2 cellular contexts compared by ENCODE assay signal in genomic region chr18:23189099-23189498, GRCh38.
TF ChIP-seq lines count a peak whose summit lies in the region.

No MANE protein-coding gene starts in this region.

TF ChIP-seq in GM23338, 12 proteins besides CTCF, POLR2A, EP300 and RAD21 (continued from another document):
- TF ChIP-seq, protein P1, sequence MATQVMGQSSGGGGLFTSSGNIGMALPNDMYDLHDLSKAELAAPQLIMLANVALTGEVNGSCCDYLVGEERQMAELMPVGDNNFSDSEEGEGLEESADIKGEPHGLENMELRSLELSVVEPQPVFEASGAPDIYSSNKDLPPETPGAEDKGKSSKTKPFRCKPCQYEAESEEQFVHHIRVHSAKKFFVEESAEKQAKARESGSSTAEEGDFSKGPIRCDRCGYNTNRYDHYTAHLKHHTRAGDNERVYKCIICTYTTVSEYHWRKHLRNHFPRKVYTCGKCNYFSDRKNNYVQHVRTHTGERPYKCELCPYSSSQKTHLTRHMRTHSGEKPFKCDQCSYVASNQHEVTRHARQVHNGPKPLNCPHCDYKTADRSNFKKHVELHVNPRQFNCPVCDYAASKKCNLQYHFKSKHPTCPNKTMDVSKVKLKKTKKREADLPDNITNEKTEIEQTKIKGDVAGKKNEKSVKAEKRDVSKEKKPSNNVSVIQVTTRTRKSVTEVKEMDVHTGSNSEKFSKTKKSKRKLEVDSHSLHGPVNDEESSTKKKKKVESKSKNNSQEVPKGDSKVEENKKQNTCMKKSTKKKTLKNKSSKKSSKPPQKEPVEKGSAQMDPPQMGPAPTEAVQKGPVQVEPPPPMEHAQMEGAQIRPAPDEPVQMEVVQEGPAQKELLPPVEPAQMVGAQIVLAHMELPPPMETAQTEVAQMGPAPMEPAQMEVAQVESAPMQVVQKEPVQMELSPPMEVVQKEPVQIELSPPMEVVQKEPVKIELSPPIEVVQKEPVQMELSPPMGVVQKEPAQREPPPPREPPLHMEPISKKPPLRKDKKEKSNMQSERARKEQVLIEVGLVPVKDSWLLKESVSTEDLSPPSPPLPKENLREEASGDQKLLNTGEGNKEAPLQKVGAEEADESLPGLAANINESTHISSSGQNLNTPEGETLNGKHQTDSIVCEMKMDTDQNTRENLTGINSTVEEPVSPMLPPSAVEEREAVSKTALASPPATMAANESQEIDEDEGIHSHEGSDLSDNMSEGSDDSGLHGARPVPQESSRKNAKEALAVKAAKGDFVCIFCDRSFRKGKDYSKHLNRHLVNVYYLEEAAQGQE (IDR thresholded peaks at IDR 0.05; ENCODE audit: unreplicated experiment): no peak
- TF ChIP-seq ZNF462 (CRISPR knock-in tag; IDR thresholded peaks at IDR 0.05) (no peak), ZNF331 (CRISPR knock-in tag; IDR thresholded peaks at IDR 0.05; ENCODE audit: low read depth) (no peak), POLR2AphosphoS5 (IDR thresholded peaks at IDR 0.05; ENCODE audit: low read depth) (no peak)
- TF ChIP-seq, protein P2, sequence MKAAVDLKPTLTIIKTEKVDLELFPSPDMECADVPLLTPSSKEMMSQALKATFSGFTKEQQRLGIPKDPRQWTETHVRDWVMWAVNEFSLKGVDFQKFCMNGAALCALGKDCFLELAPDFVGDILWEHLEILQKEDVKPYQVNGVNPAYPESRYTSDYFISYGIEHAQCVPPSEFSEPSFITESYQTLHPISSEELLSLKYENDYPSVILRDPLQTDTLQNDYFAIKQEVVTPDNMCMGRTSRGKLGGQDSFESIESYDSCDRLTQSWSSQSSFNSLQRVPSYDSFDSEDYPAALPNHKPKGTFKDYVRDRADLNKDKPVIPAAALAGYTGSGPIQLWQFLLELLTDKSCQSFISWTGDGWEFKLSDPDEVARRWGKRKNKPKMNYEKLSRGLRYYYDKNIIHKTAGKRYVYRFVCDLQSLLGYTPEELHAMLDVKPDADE (IDR thresholded peaks at IDR 0.05): no peak

TF ChIP-seq in H1, 55 proteins besides CTCF, POLR2A, EP300 and RAD21 (continued from another document):
- TF ChIP-seq NANOG (IDR thresholded peaks at IDR 0.05; ENCODE audit: insufficient read depth, low read depth, low read length, poor library complexity, severe bottlenecking) (no peak), FOSL1 (IDR thresholded peaks at IDR 0.05; ENCODE audit: insufficient read depth, low read depth, low read length) (no peak)
